Comparison of ENCODE assay signal across 9 cellular contexts in genomic region chr2:29000481-29000880, GRCh38. TPM values are rescaled to one million over a fixed set of nuclear protein-coding genes. Genes with fewer than 3 reads are reported as not detected.
DNase-seq lines count a peak whose midpoint lies in the region; ATAC-seq and TF ChIP-seq lines count a peak whose summit lies in the region.
"Had no signal": no experiment of that assay in that cellular context is flagged by ENCODE, and none has a peak within 500 bp of the region (broad histone marks: within the 10 kb centered on the region; RNA-seq: fewer than 3 reads in every experiment).

No MANE protein-coding gene starts in this region.

- peaks cover 27 to 30% (median 28%) of the 10 kb centered on the region in 3 donors for H3K4me1 Mint-ChIP-seq in T-cell

- ATAC-seq in HG03066 (IDR thresholded peaks at IDR 0.05; ENCODE audit: low read depth, unreplicated experiment): peak; percentile 94
- ATAC-seq in T-cell (replicated peaks in 1 of 4): peak; percentile 75 to 97 (median 85)
- peak in 7 of 8 donors; percentile 52 to 84 (median 66) for ATAC-seq in heart right ventricle

- H3K36me3 Mint-ChIP-seq in T-cell: no peaks in the 10 kb centered on the region

- peaks cover 0 to 29% (median 0%) of the 10 kb centered on the region in 9 donors for H3K4me1 ChIP-seq in heart right ventricle
- H3K4me1 ChIP-seq: SJSA1 had no signal

- no peak for TF ChIP-seq CTCF in heart right ventricle (IDR thresholded peaks at IDR 0.05)
- TF ChIP-seq CTCF in WERI-Rb-1 (IDR thresholded peaks at IDR 0.05; ENCODE audit: low read depth, low read length): no peak

- 80 to 82% methylated on average over 6 to 7 of the region's 7 CpGs for whole genome bisulfite sequencing in heart right ventricle, 2 donors

- H3K9me3 ChIP-seq in heart right ventricle (no peaks in the 10 kb centered on the region), WERI-Rb-1 (ENCODE audit: severe bottlenecking) (peaks cover 2% of the 10 kb centered on the region)
- H3K9me3 ChIP-seq: SJSA1 had no signal

- no peaks in the 10 kb centered on the region for H3K9me3 Mint-ChIP-seq in T-cell

- CTCF ChIA-PET in T-cell (lab: Charles Lee): interaction anchor here in 1 of 2 donors (0.9 to 2.9 kb wide), 3 partner anchors 11 to 14 kb away, joined by 3 to 28 read pairs (median 14); no protein-coding TSS in a partner anchor

- intact Hi-C loops in heart right ventricle (cut with DNase I): no loop called here

- H3K4me3 ChIP-seq in heart right ventricle (no peak overlapping the region), WERI-Rb-1 (ENCODE audit: low read depth, low read length) (no peak overlapping the region)
- H3K4me3 ChIP-seq: SJSA1 had no signal

- H3K36me3 ChIP-seq in heart right ventricle (no peaks in the 10 kb centered on the region), WERI-Rb-1 (no peaks in the 10 kb centered on the region)
- H3K36me3 ChIP-seq: SJSA1 had no signal

- H3K27me3 ChIP-seq in heart right ventricle (no peaks in the 10 kb centered on the region), WERI-Rb-1 (ENCODE audit: insufficient read depth, low read depth, severe bottlenecking) (no peaks in the 10 kb centered on the region)
- H3K27me3 ChIP-seq: SJSA1 had no signal

- H3K27me3 Mint-ChIP-seq in T-cell: no peaks in the 10 kb centered on the region

- POLR2A ChIA-PET in T-cell (lab: Charles Lee): no interaction called here

- H3K4me3 Mint-ChIP-seq in T-cell: peak overlapping the region in 1 of 3 donors; percentile 47

- peak overlapping the region; percentile 37 to 69 for H3K27ac Mint-ChIP-seq in T-cell

- peak; percentile 55 for DNase-seq in activated T-cell treated with anti-CD3 and anti-CD28 coated beads, Interleukin-2, amount 50 U/mL, for 1 hour
- DNase-seq in activated T-cell treated with anti-CD3 and anti-CD28 coated beads for 4 hours: no peak
- peak in 32 of 34 experiments; percentile 24 to 80 (median 57) for DNase-seq in T-cell
- no peak for DNase-seq in heart right ventricle
- no peak for DNase-seq in cortex of kidney (lab: John Stamatoyannopoulos, UW)
- no peak for DNase-seq in WERI-Rb-1
- no peak for DNase-seq in hepatic stellate cell (ENCODE audit: low spot score)

- H3K27ac ChIP-seq in heart right ventricle (peak overlapping the region in 1 of 10 donors; percentile 85), WERI-Rb-1 (no peak overlapping the region)
- H3K27ac ChIP-seq: SJSA1 had no signal

RNA-seq across cellular contexts. Expression of gene TOGARAM2, which starts 19.4 kb away (rescaled TPM):
- total RNA-seq in T-cell (1 to 10 TPM; 1.7 to 5.2 (median 2.7) TPM), heart right ventricle (10 to 100 TPM in 8 of 10 donors, 1 to 10 TPM in 2; 1.4 to 56.7 (median 14.6) TPM)
- 10 to 100 TPM in 1 of 2 donors, 1 to 10 TPM in 1; 6.0 to 68.3 TPM for polyA plus RNA-seq in heart right ventricle

Comparison
In these comparisons a context has a peak if more than half of its experiments do, and no peak if none do; other contexts are left out.
1. DNase-seq: peak in activated T-cell treated with anti-CD3 and anti-CD28 coated beads, Interleukin-2, amount 50 U/mL, for 1 hour (single experiment) and T-cell (32 of 34); none in activated T-cell treated with anti-CD3 and anti-CD28 coated beads for 4 hours (single experiment), heart right ventricle (0 of 2), cortex of kidney (single experiment), WERI-Rb-1 (single experiment) and hepatic stellate cell (single experiment).
2. Peak in every context shown above with its lines, with median percentiles within 50 percentile points of each other: ATAC-seq.